Comparison of ENCODE assay signal across 8 cellular contexts in the genomic region with DNA sequence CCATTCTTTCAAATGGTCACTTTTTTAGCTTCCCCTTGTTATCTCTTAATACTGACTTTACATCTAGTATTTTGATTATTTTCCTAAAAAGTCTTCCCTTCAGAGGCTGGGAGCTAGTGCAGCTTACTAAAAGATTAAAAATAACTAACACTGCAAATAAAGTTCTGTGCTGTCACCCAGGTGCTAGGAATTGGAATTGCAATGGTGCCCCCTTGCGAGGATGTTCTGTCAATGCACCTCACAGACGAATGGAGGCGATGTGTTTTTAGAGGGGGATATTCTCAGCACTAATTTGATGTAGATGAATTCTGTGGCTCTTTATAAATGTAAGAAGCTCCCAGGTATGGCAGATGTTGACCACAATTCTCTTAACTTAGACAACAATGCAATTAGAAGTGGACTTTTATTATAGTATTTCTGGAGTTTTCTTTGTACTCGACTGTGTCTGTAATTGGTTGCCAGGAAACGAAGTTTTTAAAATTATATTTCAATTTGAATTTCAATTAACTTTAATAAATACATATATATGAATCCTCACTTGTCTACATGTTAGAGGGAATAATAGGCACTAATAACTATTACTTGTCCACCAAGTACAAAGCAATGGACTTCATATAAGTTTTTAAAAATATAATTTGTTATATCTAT. TPM values are rescaled to one million over a fixed set of nuclear protein-coding genes. Genes with fewer than 3 reads are reported as not detected.
DNase-seq lines count a peak whose midpoint lies in the region; ATAC-seq and FAIRE-seq lines count a peak whose summit lies in the region.

No MANE protein-coding gene starts in this region.

- FAIRE-seq in endometrium (lab: Jason Lieb, UNC) = peak; percentile 89

- DNase-seq in Right ventricle myocardium inferior (ENCODE audit: missing footprints) (no peak), cardiac septum (ENCODE audit: low spot score) (no peak), NCI-H1105 (lab: John Stamatoyannopoulos, UW) (peak; percentile 8), myocyte (ENCODE audit: low read depth) (peak; percentile 79), stromal cell of bone marrow (ENCODE audit: low read depth) (peak; percentile 27)
- DNase-seq in activated CD4-positive, alpha-beta T cell treated with anti-CD3 and anti-CD28 coated beads, Interleukin-2, amount 50 U/mL, for 24 hours (ENCODE audit: low read depth in 1 of 2, low spot score in 1 of 2) = peak; percentile 1 to 22

- ATAC-seq in Right ventricle myocardium inferior = peak; percentile 56
- ATAC-seq in HG02623 (IDR thresholded peaks at IDR 0.05; ENCODE audit: unreplicated experiment) = peak; percentile 65

- intact Hi-C loops in Right ventricle myocardium inferior (cut with DNase I) = loop anchor here (2.0 kb wide), 1 partner anchor 1181 kb away; no protein-coding TSS in a partner anchor
- intact Hi-C loops in cardiac septum (cut with DNase I) = no loop called here

RNA-seq across cellular contexts. Expression of a gene that starts 22.0 kb away (rescaled TPM):
- total RNA-seq in Right ventricle myocardium inferior (not detected), cardiac septum (not detected), myocyte (not detected in 2 replicates)
- not detected for polyA plus RNA-seq in myocyte (2012)

Comparison
In these comparisons a context has a peak if more than half of its experiments do, and no peak if none do; other contexts are left out.
1. DNase-seq: peak in NCI-H1105 (single experiment), activated CD4-positive, alpha-beta T cell treated with anti-CD3 and anti-CD28 coated beads, Interleukin-2, amount 50 U/mL, for 24 hours (2 of 2), myocyte (single experiment) and stromal cell of bone marrow (single experiment); none in Right ventricle myocardium inferior (single experiment) and cardiac septum (single experiment).